23 cellular contexts compared by ENCODE assay signal in genomic region chr10:31851216-31851615, GRCh38.
"Had no signal": no experiment of that assay in that cellular context is flagged by ENCODE, and none has a peak within 500 bp of the region (broad histone marks: within the 10 kb centered on the region; RNA-seq: fewer than 3 reads in every experiment).

No MANE protein-coding gene starts in this region.

- H2AFZ ChIP-seq: parathyroid adenoma had no signal

- H3K27ac Mint-ChIP-seq: memory B cell; mesothelial cell of epicardium; nephron progenitor cell; stimulated activated memory B cell treated with anti-CD40 and anti-IgM and Interleukin-4, amounts not matched to agents 10 μg/mL and 1 μg/mL and 100 μg/mL, for 72 hours had no signal

- H3K4me3 ChIP-seq: esophagus squamous epithelium, gastroesophageal sphincter, prostate gland, spleen, tibial artery, upper lobe of left lung, uterus had no signal

- H3K9me3 Mint-ChIP-seq: memory B cell; nephron progenitor cell; stimulated activated memory B cell treated with anti-CD40 and anti-IgM and Interleukin-4, amounts not matched to agents 10 μg/mL and 1 μg/mL and 100 μg/mL, for 72 hours; stimulated activated naive CD8-positive, alpha-beta T cell treated with anti-CD3 and anti-CD28 coated beads, Interleukin-15, Interleukin-2, amounts not matched to agents 100 ng/mL and 50 ng/mL, for 24 hours had no signal

- H3K27ac ChIP-seq: esophagus squamous epithelium, gastroesophageal sphincter, parathyroid adenoma, prostate gland, spleen, tibial artery, upper lobe of left lung, uterus had no signal

- H3K27me3 Mint-ChIP-seq: memory B cell; stimulated activated memory B cell treated with anti-CD40 and anti-IgM and Interleukin-4, amounts not matched to agents 10 μg/mL and 1 μg/mL and 100 μg/mL, for 72 hours; stimulated activated naive CD8-positive, alpha-beta T cell treated with anti-CD3 and anti-CD28 coated beads, Interleukin-15, Interleukin-2, amounts not matched to agents 100 ng/mL and 50 ng/mL, for 24 hours had no signal

- H3K27me3 ChIP-seq: esophagus squamous epithelium, gastroesophageal sphincter, spleen, tibial artery, upper lobe of left lung, uterus had no signal

- H3K9ac ChIP-seq: parathyroid adenoma had no signal

- H3K36me3 ChIP-seq: gastroesophageal sphincter, prostate gland, upper lobe of left lung, uterus had no signal

- H3K4me1 ChIP-seq: esophagus squamous epithelium, gastroesophageal sphincter, parathyroid adenoma, prostate gland, upper lobe of left lung, uterus had no signal

- H3K4me3 Mint-ChIP-seq: memory B cell; mesothelial cell of epicardium; nephron progenitor cell; stimulated activated memory B cell treated with anti-CD40 and anti-IgM and Interleukin-4, amounts not matched to agents 10 μg/mL and 1 μg/mL and 100 μg/mL, for 72 hours; stimulated activated naive CD8-positive, alpha-beta T cell treated with anti-CD3 and anti-CD28 coated beads, Interleukin-15, Interleukin-2, amounts not matched to agents 100 ng/mL and 50 ng/mL, for 24 hours had no signal

- DNase-seq: effector memory CD4-positive, alpha-beta T cell; esophagus squamous epithelium; foreskin fibroblast; glutamatergic neuron; islet precursor cell; nephron progenitor cell; retina; spleen; stimulated activated CD4-positive, alpha-beta T cell treated with anti-CD3 and anti-CD28 coated beads, Interleukin-15, amount 100 ng/mL, for 24 hours; stimulated activated CD4-positive, alpha-beta T cell treated with anti-CD3 and anti-CD28 coated beads, Interleukin-1b, Interleukin-23, amount 100 ng/mL, for 48 hours; stimulated activated CD4-positive, alpha-beta T cell treated with anti-CD3 and anti-CD28 coated beads, Interleukin-4, amount 100 ng/mL, for 24 hours; tibial artery; upper lobe of left lung; uterus had no signal

- H3K9me3 ChIP-seq: esophagus squamous epithelium, gastroesophageal sphincter, prostate gland, spleen, tibial artery, upper lobe of left lung, uterus had no signal

- ATAC-seq: gastroesophageal sphincter; left lobe of liver; sciatic nerve; stimulated activated memory B cell treated with anti-CD40 and anti-IgM and Interleukin-4, amounts not matched to agents 10 μg/mL and 1 μg/mL and 100 μg/mL, for 72 hours had no signal
